ENCODE assay signal across 31 cellular contexts in genomic region chr10:49313501-49314070, GRCh38. TPM values are rescaled to one million over a fixed set of nuclear protein-coding genes. Genes with fewer than 3 reads are reported as not detected.
DNase-seq lines count a peak whose midpoint lies in the region; ATAC-seq, FAIRE-seq and TF ChIP-seq lines count a peak whose summit lies in the region.
"Had no signal": no experiment of that assay in that cellular context is flagged by ENCODE, and none has a peak within 500 bp of the region (broad histone marks: within the 10 kb centered on the region; RNA-seq: fewer than 3 reads in every experiment).

No MANE protein-coding gene starts in this region.

- H3K9ac ChIP-seq in BLaER1 treated with 17β-estradiol and CSF1 and Interleukin-3, amounts not matched to agents 10 nM and 100 nM = no peak overlapping the region
- H3K9ac ChIP-seq in K562 (ENCODE audit: insufficient read depth in 1 of 2, low read depth in 2 of 2, low read length in 2 of 2) = peak overlapping the region in 1 of 2 experiments; percentile 61; a peak in 2 of 4 replicates
- H3K9ac ChIP-seq: KMS-11 had no signal

- no peaks in the 10 kb centered on the region for H3K79me2 ChIP-seq in K562 (ENCODE audit: control insufficient read depth, insufficient read depth, low read length)

- BruUV-seq in K562 (replicated peaks; lab: Mats Ljungman, UMichigan) = no TSS peak

- no peak overlapping the region for H3K27ac ChIP-seq in BLaER1 treated with 17β-estradiol and CSF1 and Interleukin-3, amounts not matched to agents 10 nM and 100 nM
- H3K27ac ChIP-seq in K562 (ENCODE audit: extremely low read depth, low read depth, low read length) = no peak overlapping the region
- peak overlapping the region; percentile 95 to 100 (median 96) for H3K27ac ChIP-seq in gastrocnemius medialis
- H3K27ac ChIP-seq in SJCRH30 = no peak overlapping the region
- H3K27ac ChIP-seq: 22Rv1, KMS-11 had no signal

- peaks cover 0 to 4% (median 0%) of the 10 kb centered on the region in 11 experiments; a peak in 1 of 22 replicates for H4K20me1 ChIP-seq in BLaER1 treated with 17β-estradiol and CSF1 and Interleukin-3, amounts not matched to agents 10 nM and 100 nM
- no peaks in the 10 kb centered on the region; the same call in 1 of the 2 replicates for H4K20me1 ChIP-seq in K562 (replicated peaks; ENCODE audit: control insufficient read depth, insufficient read depth, low read length)

- WGBS in K562 (ENCODE audit: insufficient coverage, low coverage, missing lambda C conversion rate) = 55% methylated on average over 10 of the region's 11 CpGs

- no peak for TF ChIP-seq EP300 in K562 (IDR thresholded peaks at IDR 0.05; ENCODE audit: low read length)

- TF ChIP-seq RAD21 in K562 (CRISPR knock-in tag; conservative IDR thresholded peaks at IDR 0.05 in 1 of 2, IDR thresholded peaks at IDR 0.05 in 1 of 2) = no peak

- peak overlapping the region in 8 of 11 experiments; percentile 13 to 59 (median 38); a peak in 12 of 22 replicates for H3K4me2 ChIP-seq in BLaER1 treated with 17β-estradiol and CSF1 and Interleukin-3, amounts not matched to agents 10 nM and 100 nM
- H3K4me2 ChIP-seq in K562 (ENCODE audit: insufficient read depth, low read length) = no peak overlapping the region
- H3K4me2 ChIP-seq: GM23338, KMS-11 had no signal

- no peaks in the 10 kb centered on the region for H3K27me3 ChIP-seq in BLaER1 treated with 17β-estradiol and CSF1 and Interleukin-3, amounts not matched to agents 10 nM and 100 nM
- H3K27me3 ChIP-seq in K562 (ENCODE audit: control insufficient read depth in 2 of 2, insufficient read depth in 2 of 2, low read length in 2 of 2) (no peaks in the 10 kb centered on the region), gastrocnemius medialis (no peaks in the 10 kb centered on the region), SJCRH30 (no peaks in the 10 kb centered on the region)

- no peaks in the 10 kb centered on the region for H3K36me3 Mint-ChIP-seq in activated naive CD4-positive, alpha-beta T cell treated with anti-CD3 and anti-CD28 coated beads, Interleukin-2, amount 10 ng/mL, durations not matched to agents 7 days and 5 days
- H3K36me3 Mint-ChIP-seq in activated naive CD4-positive, alpha-beta T cell treated with anti-CD3 and anti-CD28 coated beads for 36 hours (ENCODE audit: low read depth) = no peaks in the 10 kb centered on the region
- H3K36me3 Mint-ChIP-seq: CD4-positive, alpha-beta memory T cell had no signal

- H3K9me3 ChIP-seq in BLaER1 treated with 17β-estradiol and CSF1 and Interleukin-3, amounts not matched to agents 10 nM and 100 nM (replicated peaks in 1 of 11) = peaks cover 0 to 6% (median 0%) of the 10 kb centered on the region in 11 experiments; a peak in 1 of 22 replicates
- H3K9me3 ChIP-seq in K562 (replicated peaks; ENCODE audit: control insufficient read depth, insufficient read depth, low read depth, low read length) = no peaks in the 10 kb centered on the region
- no peaks in the 10 kb centered on the region for H3K9me3 ChIP-seq in gastrocnemius medialis
- H3K9me3 ChIP-seq in SJCRH30 (replicated peaks) = no peaks in the 10 kb centered on the region

- TF ChIP-seq CTCF in K562 (IDR thresholded peaks at IDR 0.05 in 2 of 3, conservative IDR thresholded peaks at IDR 0.05 in 1 of 3; ENCODE audit: insufficient read depth in 2 of 3, low read depth in 1 of 3, low read length in 3 of 3) (no peak), gastrocnemius medialis (IDR thresholded peaks at IDR 0.05 in 4 of 5, conservative IDR thresholded peaks at IDR 0.05 in 1 of 5) (no peak)

- ATAC-seq in K562 (no peak), gastrocnemius medialis (no peak), SK-N-SH treated with all-trans-retinoic acid at 6 μM for 48 hours (no peak)
- ATAC-seq: GM23338 had no signal

- 0 out of 2 replicates have a peak, but pooled peaks have one; percentile 36 for TF ChIP-seq POLR2A in K562 (conservative IDR thresholded peaks at IDR 0.05)
- TF ChIP-seq POLR2A in gastrocnemius medialis (IDR thresholded peaks at IDR 0.05) = no peak

- no peak for FAIRE-seq in K562 (lab: Jason Lieb, UNC)
- FAIRE-seq: G401.6 had no signal

- H3K4me3 ChIP-seq in BLaER1 treated with 17β-estradiol and CSF1 and Interleukin-3, amounts not matched to agents 10 nM and 100 nM = no peak overlapping the region
- no peak overlapping the region for H3K4me3 ChIP-seq in K562
- no peak overlapping the region for H3K4me3 ChIP-seq in gastrocnemius medialis
- no peak overlapping the region for H3K4me3 ChIP-seq in SJCRH30
- H3K4me3 ChIP-seq: GM23338 had no signal

- H3K4me3 Mint-ChIP-seq in activated naive CD4-positive, alpha-beta T cell treated with anti-CD3 and anti-CD28 coated beads, Interleukin-2, amount 10 ng/mL, durations not matched to agents 7 days and 5 days = no peak overlapping the region
- H3K4me3 Mint-ChIP-seq in activated naive CD4-positive, alpha-beta T cell treated with anti-CD3 and anti-CD28 coated beads for 36 hours = no peak overlapping the region
- H3K4me3 Mint-ChIP-seq: CD4-positive, alpha-beta memory T cell; GM23338; H9; HFFc6 had no signal

- CTCF ChIA-PET in activated naive CD4-positive, alpha-beta T cell treated with anti-CD3 and anti-CD28 coated beads, Interleukin-2, amount 10 ng/mL, durations not matched to agents 7 days and 5 days (lab: Charles Lee) = no interaction called here
- CTCF ChIA-PET in activated naive CD4-positive, alpha-beta T cell treated with anti-CD3 and anti-CD28 coated beads for 36 hours (lab: Charles Lee) = no interaction called here
- CTCF ChIA-PET in K562 (lab: Yijun Ruan, JAX; ENCODE audit: low intra/inter-chr PET ratio) = no interaction called here

- H3K9me1 ChIP-seq in K562 (ENCODE audit: control insufficient read depth, insufficient read depth, low read length) = no peaks in the 10 kb centered on the region

- POLR2A ChIA-PET in K562 (lab: Yijun Ruan, JAX) = interaction anchor here (0.7 kb wide), 1 partner anchor 16 kb away, joined by 3 read pairs; no protein-coding TSS in a partner anchor

- in situ Hi-C loops in K562 (cut with MboI) = no loop called here
- in situ Hi-C loops in gastrocnemius medialis (cut with MboI; ENCODE audit: low sequenced_read_pairs in 4 of 4) = no loop called here

- peaks cover 14% of the 10 kb centered on the region for H3K27me3 Mint-ChIP-seq in activated naive CD4-positive, alpha-beta T cell treated with anti-CD3 and anti-CD28 coated beads, Interleukin-2, amount 10 ng/mL, durations not matched to agents 7 days and 5 days
- H3K27me3 Mint-ChIP-seq in activated naive CD4-positive, alpha-beta T cell treated with anti-CD3 and anti-CD28 coated beads for 36 hours (ENCODE audit: low read depth) = peaks cover 3% of the 10 kb centered on the region

- peak overlapping the region; percentile 35 for H3K27ac Mint-ChIP-seq in activated naive CD4-positive, alpha-beta T cell treated with anti-CD3 and anti-CD28 coated beads, Interleukin-2, amount 10 ng/mL, durations not matched to agents 7 days and 5 days
- no peak overlapping the region for H3K27ac Mint-ChIP-seq in activated naive CD4-positive, alpha-beta T cell treated with anti-CD3 and anti-CD28 coated beads for 36 hours
- H3K27ac Mint-ChIP-seq: CD4-positive, alpha-beta memory T cell; GM23338; H9; HFFc6 had no signal

- no peak overlapping the region for H2AFZ ChIP-seq in K562 (ENCODE audit: low read depth, low read length)
- H2AFZ ChIP-seq: GM23338 had no signal

- intact Hi-C loops in activated naive CD4-positive, alpha-beta T cell treated with anti-CD3 and anti-CD28 coated beads for 36 hours (cut with micrococcal nuclease) = no loop called here
- intact Hi-C loops in K562 (cut with micrococcal nuclease) = no loop called here
- intact Hi-C loops in gastrocnemius medialis (cut with DNase I; ENCODE audit: low total_unique reads) = no loop called here

- no peaks in the 10 kb centered on the region for H3K9me3 Mint-ChIP-seq in activated naive CD4-positive, alpha-beta T cell treated with anti-CD3 and anti-CD28 coated beads, Interleukin-2, amount 10 ng/mL, durations not matched to agents 7 days and 5 days
- H3K9me3 Mint-ChIP-seq in activated naive CD4-positive, alpha-beta T cell treated with anti-CD3 and anti-CD28 coated beads for 36 hours = no peaks in the 10 kb centered on the region
- H3K9me3 Mint-ChIP-seq: GM23338, H9, HFFc6 had no signal

- H3K4me1 Mint-ChIP-seq in activated naive CD4-positive, alpha-beta T cell treated with anti-CD3 and anti-CD28 coated beads, Interleukin-2, amount 10 ng/mL, durations not matched to agents 7 days and 5 days = peaks cover 24% of the 10 kb centered on the region
- peaks cover 13% of the 10 kb centered on the region for H3K4me1 Mint-ChIP-seq in activated naive CD4-positive, alpha-beta T cell treated with anti-CD3 and anti-CD28 coated beads for 36 hours (ENCODE audit: low read depth)
- H3K4me1 Mint-ChIP-seq: GM23338, H9 had no signal

- DNase-seq in activated naive CD4-positive, alpha-beta T cell treated with anti-CD3 and anti-CD28 coated beads, Interleukin-2, amount 10 ng/mL, durations not matched to agents 7 days and 5 days = no peak
- DNase-seq in activated naive CD4-positive, alpha-beta T cell treated with anti-CD3 and anti-CD28 coated beads for 36 hours = no peak
- DNase-seq in K562 (ENCODE audit: extremely low read depth in 1 of 4, low spot score in 3 of 4) = no peak
- DNase-seq in gastrocnemius medialis = peak in 1 of 2 donors; percentile 9
- DNase-seq in T-helper 9 cell = no peak
- DNase-seq in SJCRH30 = no peak
- DNase-seq: ACHN; CD4-positive, alpha-beta memory T cell; COR-L47; DMS53; H9; HFFc6; IMR-90; MM.1S; NCI-H1048; NCI-H1417; NCI-H1694; NCI-H2029 treated with DMSO at 0.1 percent for 48 hours; NCI-H345; NCI-H510A treated with DMSO at 0.1 percent for 48 hours; NCI-H748 treated with DMSO at 0.1 percent for 48 hours; NK-92 treated with Interleukin-12 subunit alpha and Interleukin-12 subunit beta, amount 100 ng/mL, for 24 hours; RPMI8226; SHP77 had no signal

- peaks cover 40 to 65% (median 46%) of the 10 kb centered on the region in 10 experiments for H3K4me1 ChIP-seq in BLaER1 treated with 17β-estradiol and CSF1 and Interleukin-3, amounts not matched to agents 10 nM and 100 nM
- peaks cover 0 to 3% of the 10 kb centered on the region in 2 experiments; a peak in 3 of 5 replicates for H3K4me1 ChIP-seq in K562 (replicated peaks in 1 of 2; ENCODE audit: control insufficient read depth in 2 of 2, insufficient read depth in 2 of 2, low read length in 2 of 2)
- H3K4me1 ChIP-seq in gastrocnemius medialis = peaks cover 33 to 41% of the 10 kb centered on the region in 2 donors
- H3K4me1 ChIP-seq in SJCRH30 = peaks cover 4% of the 10 kb centered on the region; the same call in 1 of the 2 replicates

- H3K36me3 ChIP-seq in BLaER1 treated with 17β-estradiol and CSF1 and Interleukin-3, amounts not matched to agents 10 nM and 100 nM = no peaks in the 10 kb centered on the region
- H3K36me3 ChIP-seq in K562 (ENCODE audit: control insufficient read depth, insufficient read depth, low read length) = peaks cover 7% of the 10 kb centered on the region; the same call in 1 of the 3 replicates
- peaks cover 0 to 29% of the 10 kb centered on the region in 2 donors for H3K36me3 ChIP-seq in gastrocnemius medialis
- peaks cover 3% of the 10 kb centered on the region; the same call in 1 of the 2 replicates for H3K36me3 ChIP-seq in SJCRH30

RNA-seq across cellular contexts. Expression of gene C10orf71, which starts 14.6 kb away (rescaled TPM):
- not detected for total RNA-seq in activated naive CD4-positive, alpha-beta T cell treated with anti-CD3 and anti-CD28 coated beads for 36 hours
- 9.0 and 13.8 TPM in 2 replicates for total RNA-seq in K562 (2011; cell fraction: chromatin; rRNA removed; ENCODE audit: low replicate concordance)
- total RNA-seq in K562 (2011; cell fraction: nucleolus; rRNA removed) = 5.0 and 7.8 TPM in 2 replicates
- 6.0 and 7.1 TPM in 2 replicates for total RNA-seq in K562 (2011; cell fraction: nucleoplasm; rRNA removed)
- total RNA-seq in K562 (2014; rRNA removed) = 1.1 and 1.7 TPM in 2 replicates
- total RNA-seq in K562 (2014; rRNA removed; fragmentation: Illumina TruSeq; extraction: Trizol) = 1.7 and 2.2 TPM in 2 replicates
- total RNA-seq in K562 (2015; rRNA removed; fragmentation: Illumina TruSeq; extraction: Trizol) = 1.5 and 2.4 TPM in 2 replicates
- 4.5 and 4.9 TPM in 2 replicates for total RNA-seq in K562 (2021)
- polyA plus RNA-seq in K562 (2011; rRNA removed) = 0.89 and 1.0 TPM in 2 replicates
- polyA plus RNA-seq in K562 (2011; cell fraction: cytosol; rRNA removed) = 0.71 and 1.0 TPM in 2 replicates
- polyA plus RNA-seq in K562 (2011; cell fraction: nucleus; rRNA removed) = 2.5 and 5.7 TPM in 2 replicates
- 2.2 TPM in 2 replicates for polyA plus RNA-seq in K562 (2012)
- polyA plus RNA-seq in K562 (2014; fragmentation: Illumina TruSeq; extraction: Trizol) = 2.1 and 2.5 TPM in 2 replicates
- under 1 TPM; 0.06 to 0.30 TPM for polyA plus RNA-seq in K562 (2014; fragmentation: Nextera tagmentation; extraction: Ambion mirVana)
- 1.1 and 1.3 TPM in 2 replicates for polyA plus RNA-seq in K562 (2014; rRNA removed)
- 3.6 TPM in 2 replicates for polyA minus RNA-seq in K562 (2011; rRNA and poly(A)+ RNA removed)
- polyA minus RNA-seq in K562 (2011; cell fraction: cytosol; rRNA and poly(A)+ RNA removed) = 2.8 and 3.1 TPM in 2 replicates
- polyA minus RNA-seq in K562 (2011; cell fraction: nucleus; rRNA and poly(A)+ RNA removed) = 5.8 and 7.6 TPM in 2 replicates
- total RNA-seq in gastrocnemius medialis = 100 to 1,000 TPM in 1 of 4 donors, 10 to 100 TPM in 3; 26.5 to 208 (median 69.6) TPM
- total RNA-seq in SJCRH30 (2014; rRNA removed; shearing (Covaris generic)) = 4.5 and 6.6 TPM in 2 replicates
- total RNA-seq: CD4-positive, alpha-beta memory T cell; GM23338; H9; HFFc6; IMR-90 had no signal
- polyA plus RNA-seq: BJ; CD4-positive, alpha-beta memory T cell; GM23338; IMR-90 had no signal

Comparison
In these comparisons a context has a peak if more than half of its experiments do, and no peak if none do; other contexts are left out.
1. H3K27ac ChIP-seq: peak in gastrocnemius medialis (4 of 4); none in BLaER1 treated with 17β-estradiol and CSF1 and Interleukin-3, amounts not matched to agents 10 nM and 100 nM (0 of 11), K562 (single experiment) and SJCRH30 (single experiment).